1 cellular context compared by ENCODE assay signal in the genomic region with DNA sequence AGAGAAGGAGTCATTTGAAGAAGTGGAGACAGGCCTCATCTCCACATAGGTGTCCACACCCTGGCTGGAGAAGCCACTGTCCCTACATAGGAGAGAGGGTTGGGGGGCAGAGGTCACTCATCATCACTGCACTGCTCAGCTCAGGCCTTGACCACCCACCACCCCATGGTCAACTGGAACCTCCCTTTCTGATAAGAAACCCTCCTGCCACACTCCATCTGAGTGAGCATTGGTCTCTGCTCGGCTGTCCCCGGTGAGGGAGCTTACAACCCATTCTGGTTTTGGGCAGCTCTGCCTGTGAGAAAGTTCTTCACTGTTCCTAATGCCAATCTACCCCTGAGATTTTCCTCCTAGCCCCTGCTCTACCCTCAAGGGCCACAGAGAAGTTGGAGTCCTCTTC.
TF ChIP-seq lines count a peak whose summit lies in the region.

No MANE protein-coding gene starts in this region.

TF ChIP-seq in HepG2, 621 proteins besides CTCF, POLR2A, EP300 and RAD21:
- no peak for TF ChIP-seq NFE2L1 (CRISPR knock-in tag; IDR thresholded peaks at IDR 0.05; ENCODE audit: borderline replicate concordance)
- no peak for TF ChIP-seq ZNF878 (CRISPR knock-in tag; IDR thresholded peaks at IDR 0.05)
- no peak for TF ChIP-seq ZSCAN22 (CRISPR knock-in tag; IDR thresholded peaks at IDR 0.05)
- no peak for TF ChIP-seq ZFAT (CRISPR knock-in tag; conservative IDR thresholded peaks at IDR 0.05)
- TF ChIP-seq ZNF879 (CRISPR knock-in tag; IDR thresholded peaks at IDR 0.05), result no peak
- no peak for TF ChIP-seq ZNF292 (CRISPR knock-in tag; IDR thresholded peaks at IDR 0.05; ENCODE audit: borderline replicate concordance, low read depth)
- TF ChIP-seq RARA (CRISPR knock-in tag; IDR thresholded peaks at IDR 0.05), result no peak
- TF ChIP-seq ZNF777 (CRISPR knock-in tag; IDR thresholded peaks at IDR 0.05), result no peak
- TF ChIP-seq POGZ (CRISPR knock-in tag; IDR thresholded peaks at IDR 0.05), result no peak
- TF ChIP-seq ZNF354B (CRISPR knock-in tag; IDR thresholded peaks at IDR 0.05), result no peak
- no peak for TF ChIP-seq ZKSCAN5 (CRISPR knock-in tag; IDR thresholded peaks at IDR 0.05)
- TF ChIP-seq U2AF2 (IDR thresholded peaks at IDR 0.05; ENCODE audit: low read depth, low read length), result no peak
- TF ChIP-seq ZNF441 (CRISPR knock-in tag; IDR thresholded peaks at IDR 0.05; ENCODE audit: borderline replicate concordance), result no peak
- TF ChIP-seq, protein P1, sequence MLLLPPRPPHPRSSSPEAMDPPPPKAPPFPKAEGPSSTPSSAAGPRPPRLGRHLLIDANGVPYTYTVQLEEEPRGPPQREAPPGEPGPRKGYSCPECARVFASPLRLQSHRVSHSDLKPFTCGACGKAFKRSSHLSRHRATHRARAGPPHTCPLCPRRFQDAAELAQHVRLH (CRISPR knock-in tag; IDR thresholded peaks at IDR 0.05; ENCODE audit: borderline replicate concordance, low read depth), result no peak
- no peak for TF ChIP-seq ZNF678 (CRISPR knock-in tag; IDR thresholded peaks at IDR 0.05)
- TF ChIP-seq PHF21A (CRISPR knock-in tag; IDR thresholded peaks at IDR 0.05), result no peak
- TF ChIP-seq NCOA5 (CRISPR knock-in tag; IDR thresholded peaks at IDR 0.05), result no peak
- TF ChIP-seq SAFB2 (CRISPR knock-in tag; IDR thresholded peaks at IDR 0.05; ENCODE audit: borderline replicate concordance, low read depth), result no peak
